ENCODE assay signal across 23 cellular contexts in genomic region chr2:45881970-45882581, GRCh38.
DNase-seq lines count a peak whose midpoint lies in the region; ATAC-seq and TF ChIP-seq lines count a peak whose summit lies in the region.
"Had no signal": no experiment of that assay in that cellular context is flagged by ENCODE, and none has a peak within 500 bp of the region (broad histone marks: within the 10 kb centered on the region; RNA-seq: fewer than 3 reads in every experiment).

No MANE protein-coding gene starts in this region.

- H3K9me3 ChIP-seq in BLaER1 (peaks cover 25% of the 10 kb centered on the region), HEK293 (ENCODE audit: control insufficient read depth, insufficient read depth, low read depth, low read length) (no peaks in the 10 kb centered on the region), sigmoid colon (peaks cover 0 to 1% (median 0%) of the 10 kb centered on the region in 4 donors), spleen (peaks cover 0 to 12% (median 5%) of the 10 kb centered on the region in 8 donors), T-helper 17 cell (ENCODE audit: control insufficient read depth, low read length, poor library complexity, severe bottlenecking) (no peaks in the 10 kb centered on the region)

- POLR2A ChIA-PET in HEK293 (lab: Yijun Ruan, JAX) = no interaction called here

- no peak for DNase-seq in glutamatergic neuron
- no peak for DNase-seq in sigmoid colon
- DNase-seq in mucosa of gallbladder (ENCODE audit: low spot score) = no peak
- no peak for DNase-seq in spleen
- no peak for DNase-seq in EL
- DNase-seq in T-helper 17 cell = no peak
- DNase-seq: CD4-positive, alpha-beta T cell; COR-L47; DMS 273 treated with DMSO at 0.1 percent for 48 hours; DMS79 treated with DMSO at 0.1 percent for 48 hours; IMR-90; NCI-H1092 treated with DMSO at 0.1 percent for 48 hours; NCI-H1436 treated with DMSO at 0.1 percent for 48 hours; NCI-H1930; NCI-H226; NCI-H510A treated with DMSO at 0.1 percent for 48 hours; NCI-H748 treated with DMSO at 0.1 percent for 48 hours; PC-9; RPMI8226; SHP77 treated with DMSO at 0.1 percent for 48 hours had no signal

- peaks cover 72% of the 10 kb centered on the region for H4K20me1 ChIP-seq in BLaER1

- H3K27ac Mint-ChIP-seq in glutamatergic neuron (ENCODE audit: unreplicated experiment) = peak overlapping the region; percentile 67
- H3K27ac Mint-ChIP-seq in T-helper 17 cell = no peak overlapping the region
- H3K27ac Mint-ChIP-seq: CD4-positive, alpha-beta T cell had no signal

- no peak for TF ChIP-seq POLR2A in sigmoid colon (IDR thresholded peaks at IDR 0.05)
- no peak for TF ChIP-seq POLR2A in spleen (IDR thresholded peaks at IDR 0.05)

- H3K4me3 Mint-ChIP-seq in glutamatergic neuron (ENCODE audit: unreplicated experiment) (no peak overlapping the region), T-helper 17 cell (no peak overlapping the region)
- H3K4me3 Mint-ChIP-seq: CD4-positive, alpha-beta T cell had no signal

- no peaks in the 10 kb centered on the region for H3K27me3 ChIP-seq in BLaER1
- H3K27me3 ChIP-seq in sigmoid colon = no peaks in the 10 kb centered on the region
- H3K27me3 ChIP-seq in spleen (replicated peaks in 1 of 7) = no peaks in the 10 kb centered on the region

- TF ChIP-seq CTCF in HEK293 (tag by site-specific recombination; IDR thresholded peaks at IDR 0.05) (no peak), glutamatergic neuron (IDR thresholded peaks at IDR 0.05; ENCODE audit: partially characterized antibody, unreplicated experiment) (no peak), sigmoid colon (IDR thresholded peaks at IDR 0.05) (no peak), spleen (IDR thresholded peaks at IDR 0.05 in 8 of 11, conservative IDR thresholded peaks at IDR 0.05 in 3 of 11) (no peak)

- H3K4me1 Mint-ChIP-seq in glutamatergic neuron (ENCODE audit: low read depth, unreplicated experiment) = peaks cover 47% of the 10 kb centered on the region
- peaks cover 7% of the 10 kb centered on the region for H3K4me1 Mint-ChIP-seq in T-helper 17 cell

- CTCF ChIA-PET in HEK293 (lab: Yijun Ruan, JAX) = interaction anchor here (0.5 kb wide), 1 partner anchor 352 kb away, joined by 3 read pairs; no protein-coding TSS in a partner anchor

- no peak for ATAC-seq in T-helper 17 cell

- H3K27me3 Mint-ChIP-seq in glutamatergic neuron (ENCODE audit: unreplicated experiment) (peaks cover 5% of the 10 kb centered on the region), T-helper 17 cell (no peaks in the 10 kb centered on the region)
- H3K27me3 Mint-ChIP-seq: CD4-positive, alpha-beta T cell had no signal

- intact Hi-C loops in sigmoid colon (cut with DNase I) = loop anchor here (5.0 kb wide), 1 partner anchor 115 kb away; no protein-coding TSS in a partner anchor
- intact Hi-C loops in spleen (cut with DNase I; ENCODE audit: low total_unique reads) = no loop called here

- peaks cover 3% of the 10 kb centered on the region for H3K9me3 Mint-ChIP-seq in glutamatergic neuron (ENCODE audit: unreplicated experiment)

- peaks cover 5% of the 10 kb centered on the region for H3K36me3 Mint-ChIP-seq in glutamatergic neuron (ENCODE audit: unreplicated experiment)
- no peaks in the 10 kb centered on the region for H3K36me3 Mint-ChIP-seq in T-helper 17 cell (ENCODE audit: low read depth)

- no peak overlapping the region for H3K27ac ChIP-seq in BLaER1
- H3K27ac ChIP-seq in HEK293 (ENCODE audit: extremely low read depth, low read depth, low read length) = no peak overlapping the region
- peak overlapping the region; percentile 61 to 88 (median 80) for H3K27ac ChIP-seq in sigmoid colon
- no peak overlapping the region for H3K27ac ChIP-seq in spleen
- H3K27ac ChIP-seq: KMS-11, PC-9 had no signal

- no peak for TF ChIP-seq EP300 in sigmoid colon (IDR thresholded peaks at IDR 0.05)

- peak overlapping the region; percentile 62; the same call in 1 of the 2 replicates for H3K4me2 ChIP-seq in BLaER1
- H3K4me2 ChIP-seq: KMS-11, PC-9 had no signal

- WGBS in sigmoid colon, 2 donors = 93 to 97% methylated on average over 7 of the region's 7 CpGs
- 90 to 93% (median 92%) methylated on average over 7 of the region's 7 CpGs for WGBS in spleen, 5 donors

- H3K36me3 ChIP-seq in BLaER1 (peaks cover 53% of the 10 kb centered on the region), HEK293 (ENCODE audit: control insufficient read depth in 2 of 2, insufficient read depth in 1 of 2, low read length in 2 of 2) (no peaks in the 10 kb centered on the region), sigmoid colon (no peaks in the 10 kb centered on the region), spleen (peaks cover 0 to 13% (median 0%) of the 10 kb centered on the region in 6 donors)

- H3K4me1 ChIP-seq in BLaER1 (peaks cover 48% of the 10 kb centered on the region), HEK293 (ENCODE audit: control insufficient read depth, insufficient read depth, low read length) (peaks cover 3% of the 10 kb centered on the region; the same call in 1 of the 2 replicates), sigmoid colon (peaks cover 0 to 77% (median 76%) of the 10 kb centered on the region in 4 donors), spleen (peaks cover 0 to 43% (median 34%) of the 10 kb centered on the region in 6 donors)

- no peak overlapping the region for H3K9ac ChIP-seq in BLaER1
- H3K9ac ChIP-seq: KMS-11 had no signal

- H3K4me3 ChIP-seq in BLaER1 = no peak overlapping the region
- no peak overlapping the region for H3K4me3 ChIP-seq in HEK293 (ENCODE audit: low read depth, low read length)
- no peak overlapping the region for H3K4me3 ChIP-seq in sigmoid colon
- no peak overlapping the region for H3K4me3 ChIP-seq in spleen
- H3K4me3 ChIP-seq: PC-9 had no signal

TF ChIP-seq in HEK293, 187 proteins besides CTCF, POLR2A, EP300 and RAD21:
- no peak for TF ChIP-seq ZNF26 (tag by site-specific recombination; IDR thresholded peaks at IDR 0.05)
- TF ChIP-seq ZFP69B (tag by site-specific recombination; IDR thresholded peaks at IDR 0.05) = no peak
- TF ChIP-seq ZNF112 (tag by site-specific recombination; IDR thresholded peaks at IDR 0.05) = no peak
- TF ChIP-seq ZBTB44 (tag by site-specific recombination; IDR thresholded peaks at IDR 0.05) = no peak
- TF ChIP-seq, protein P1, sequence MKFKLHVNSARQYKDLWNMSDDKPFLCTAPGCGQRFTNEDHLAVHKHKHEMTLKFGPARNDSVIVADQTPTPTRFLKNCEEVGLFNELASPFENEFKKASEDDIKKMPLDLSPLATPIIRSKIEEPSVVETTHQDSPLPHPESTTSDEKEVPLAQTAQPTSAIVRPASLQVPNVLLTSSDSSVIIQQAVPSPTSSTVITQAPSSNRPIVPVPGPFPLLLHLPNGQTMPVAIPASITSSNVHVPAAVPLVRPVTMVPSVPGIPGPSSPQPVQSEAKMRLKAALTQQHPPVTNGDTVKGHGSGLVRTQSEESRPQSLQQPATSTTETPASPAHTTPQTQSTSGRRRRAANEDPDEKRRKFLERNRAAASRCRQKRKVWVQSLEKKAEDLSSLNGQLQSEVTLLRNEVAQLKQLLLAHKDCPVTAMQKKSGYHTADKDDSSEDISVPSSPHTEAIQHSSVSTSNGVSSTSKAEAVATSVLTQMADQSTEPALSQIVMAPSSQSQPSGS (tag by site-specific recombination; IDR thresholded peaks at IDR 0.05; ENCODE audit: low read depth) = peak; percentile 73
- no peak for TF ChIP-seq ZFP37 (tag by site-specific recombination; IDR thresholded peaks at IDR 0.05)

Comparison
In these comparisons a context has a peak if more than half of its experiments do, and no peak if none do; other contexts are left out.
1. H3K27ac ChIP-seq: peak in sigmoid colon (4 of 4); none in BLaER1 (single experiment), HEK293 (single experiment) and spleen (0 of 8).